ENCODE assay signal across 27 cellular contexts in the genomic region with DNA sequence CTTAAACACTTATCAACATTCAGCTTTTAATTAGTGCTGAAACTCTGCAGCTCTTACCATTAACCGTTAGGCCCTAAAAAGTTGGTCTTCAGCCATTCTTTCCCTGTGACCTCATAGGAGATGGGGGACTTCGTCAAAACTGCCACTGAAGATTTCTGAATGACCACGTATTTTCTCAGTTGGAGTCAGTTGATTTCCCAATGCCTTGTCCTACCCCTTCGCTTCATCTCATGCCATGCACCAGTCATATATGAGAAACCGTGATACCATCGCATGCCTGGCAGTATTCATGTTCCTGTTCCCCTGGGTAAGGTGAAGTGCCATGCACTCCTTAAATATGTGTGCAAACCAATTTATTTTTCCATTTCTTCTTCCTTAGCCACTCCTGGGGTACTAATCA.
"Had no signal": no experiment of that assay in that cellular context is flagged by ENCODE, and none has a peak within 500 bp of the region (broad histone marks: within the 10 kb centered on the region; RNA-seq: fewer than 3 reads in every experiment).

No MANE protein-coding gene starts in this region.

- H3K4me1 Mint-ChIP-seq: stimulated activated effector memory CD8-positive, alpha-beta T cell treated with anti-CD3 and anti-CD28 coated beads, Interleukin-12 subunit alpha, Interleukin-12 subunit beta, amount 100 ng/mL, for 72 hours; stimulated activated memory B cell treated with anti-CD40 and anti-IgM and Interleukin-4, amounts not matched to agents 10 μg/mL and 1 μg/mL and 100 μg/mL, for 72 hours; stimulated activated naive B cell treated with anti-CD40 and anti-IgM and Interleukin-4, amounts not matched to agents 10 μg/mL and 1 μg/mL and 100 μg/mL, for 72 hours; stimulated activated naive CD8-positive, alpha-beta T cell treated with anti-CD3 and anti-CD28 coated beads, Interleukin-15, amount 100 ng/mL, for 72 hours had no signal

- H3K4me1 ChIP-seq: stomach, suprapubic skin, testis, thyroid gland, tibial artery, tibial nerve, transverse colon, upper lobe of left lung, upper lobe of right lung, uterus, vagina had no signal

- ATAC-seq: stimulated activated effector memory CD8-positive, alpha-beta T cell treated with anti-CD3 and anti-CD28 coated beads, Interleukin-12 subunit alpha, Interleukin-12 subunit beta, amount 100 ng/mL, for 72 hours; stimulated activated memory B cell treated with anti-CD40 and anti-IgM and Interleukin-4, amounts not matched to agents 10 μg/mL and 1 μg/mL and 100 μg/mL, for 72 hours; stimulated activated naive B cell treated with anti-CD40 and anti-IgM and Interleukin-4, amounts not matched to agents 10 μg/mL and 1 μg/mL and 100 μg/mL, for 72 hours; stimulated activated naive CD8-positive, alpha-beta T cell treated with anti-CD3 and anti-CD28 coated beads, Interleukin-15, amount 100 ng/mL, for 72 hours; stimulated activated naive CD8-positive, alpha-beta T cell treated with anti-CD3 and anti-CD28 coated beads, Interleukin-15, Interleukin-2, amounts not matched to agents 100 U/mL and 50 U/mL, for 24 hours; upper lobe of right lung had no signal

- H3K27me3 ChIP-seq: stomach, testis, thyroid gland, tibial artery, tibial nerve, transverse colon, upper lobe of left lung, upper lobe of right lung, uterus, vagina had no signal

- H3K9me3 Mint-ChIP-seq: stimulated activated effector memory CD8-positive, alpha-beta T cell treated with anti-CD3 and anti-CD28 coated beads, Interleukin-12 subunit alpha, Interleukin-12 subunit beta, amount 100 ng/mL, for 72 hours; stimulated activated naive CD8-positive, alpha-beta T cell treated with anti-CD3 and anti-CD28 coated beads, Interleukin-15, amount 100 ng/mL, for 72 hours; stimulated activated naive CD8-positive, alpha-beta T cell treated with anti-CD3 and anti-CD28 coated beads, Interleukin-15, Interleukin-2, amounts not matched to agents 100 ng/mL and 50 ng/mL, for 24 hours; type B pancreatic cell had no signal

- DNase-seq: stimulated activated CD4-positive, alpha-beta T cell treated with anti-CD3 and anti-CD28 coated beads, Interleukin-2, amount 100 ng/mL, for 48 hours; stimulated activated CD4-positive, alpha-beta T cell treated with anti-CD3 and anti-CD28 coated beads, Interleukin-4, amount 100 ng/mL, for 1 hour; stimulated activated CD4-positive, alpha-beta T cell treated with anti-CD3 and anti-CD28 coated beads, Interleukin-4, amount 100 ng/mL, for 24 hours; stimulated activated CD4-positive, alpha-beta T cell treated with anti-CD3 and anti-CD28 coated beads, Interleukin-4, amount 100 ng/mL, for 4 hours; stimulated activated CD8-positive, alpha-beta memory T cell treated with anti-CD3 and anti-CD28 coated beads, Interleukin-4, amount 100 ng/mL, for 48 hours; stimulated activated naive B cell treated with anti-CD40 and anti-IgM and Interleukin-4, amounts not matched to agents 10 μg/mL and 1 μg/mL and 100 μg/mL, for 72 hours; stimulated activated naive CD4-positive, alpha-beta T cell; stimulated activated naive CD4-positive, alpha-beta T cell treated with Interleukin-2 at 50 U/mL for 16 hours; stimulated activated naive CD8-positive, alpha-beta T cell treated with anti-CD3 and anti-CD28 coated beads, Interleukin-15, amount 100 ng/mL, for 72 hours; stimulated activated naive CD8-positive, alpha-beta T cell treated with anti-CD3 and anti-CD28 coated beads, Interleukin-15, Interleukin-2, amounts not matched to agents 100 U/mL and 50 U/mL, for 24 hours; stomach; substantia nigra; testis; thyroid gland; tibial artery; transverse colon; upper lobe of left lung; upper lobe of right lung; uterus had no signal

- H3K9me3 ChIP-seq: stomach, suprapubic skin, testis, thoracic aorta, thyroid gland, tibial artery, tibial nerve, transverse colon, upper lobe of left lung, upper lobe of right lung, uterus, vagina had no signal

- H3K27ac ChIP-seq: stomach, suprapubic skin, testis, thoracic aorta, thyroid gland, tibial artery, tibial nerve, transverse colon, upper lobe of left lung, upper lobe of right lung, uterus, vagina had no signal

- H3K36me3 ChIP-seq: stomach, suprapubic skin, thoracic aorta, thyroid gland, tibial artery, tibial nerve, transverse colon, upper lobe of left lung, upper lobe of right lung, uterus, vagina had no signal

- H3K4me3 Mint-ChIP-seq: stimulated activated effector memory CD8-positive, alpha-beta T cell treated with anti-CD3 and anti-CD28 coated beads, Interleukin-12 subunit alpha, Interleukin-12 subunit beta, amount 100 ng/mL, for 72 hours; stimulated activated memory B cell treated with anti-CD40 and anti-IgM and Interleukin-4, amounts not matched to agents 10 μg/mL and 1 μg/mL and 100 μg/mL, for 72 hours; stimulated activated naive B cell treated with anti-CD40 and anti-IgM and Interleukin-4, amounts not matched to agents 10 μg/mL and 1 μg/mL and 100 μg/mL, for 72 hours; stimulated activated naive CD8-positive, alpha-beta T cell treated with anti-CD3 and anti-CD28 coated beads, Interleukin-15, amount 100 ng/mL, for 72 hours; stimulated activated naive CD8-positive, alpha-beta T cell treated with anti-CD3 and anti-CD28 coated beads, Interleukin-15, Interleukin-2, amounts not matched to agents 100 ng/mL and 50 ng/mL, for 24 hours; type B pancreatic cell had no signal

- H3K4me3 ChIP-seq: stomach, suprapubic skin, testis, thoracic aorta, thyroid gland, tibial artery, tibial nerve, transverse colon, upper lobe of left lung, upper lobe of right lung, uterus, vagina had no signal

- H3K27ac Mint-ChIP-seq: stimulated activated effector memory CD8-positive, alpha-beta T cell treated with anti-CD3 and anti-CD28 coated beads, Interleukin-12 subunit alpha, Interleukin-12 subunit beta, amount 100 ng/mL, for 72 hours; stimulated activated memory B cell treated with anti-CD40 and anti-IgM and Interleukin-4, amounts not matched to agents 10 μg/mL and 1 μg/mL and 100 μg/mL, for 72 hours; stimulated activated naive B cell treated with anti-CD40 and anti-IgM and Interleukin-4, amounts not matched to agents 10 μg/mL and 1 μg/mL and 100 μg/mL, for 72 hours; stimulated activated naive CD8-positive, alpha-beta T cell treated with anti-CD3 and anti-CD28 coated beads, Interleukin-15, amount 100 ng/mL, for 72 hours; stimulated activated naive CD8-positive, alpha-beta T cell treated with anti-CD3 and anti-CD28 coated beads, Interleukin-15, Interleukin-2, amounts not matched to agents 100 ng/mL and 50 ng/mL, for 24 hours; type B pancreatic cell had no signal

- H3K27me3 Mint-ChIP-seq: stimulated activated memory B cell treated with anti-CD40 and anti-IgM and Interleukin-4, amounts not matched to agents 10 μg/mL and 1 μg/mL and 100 μg/mL, for 72 hours had no signal

- H3K36me3 Mint-ChIP-seq: stimulated activated effector memory CD8-positive, alpha-beta T cell treated with anti-CD3 and anti-CD28 coated beads, Interleukin-12 subunit alpha, Interleukin-12 subunit beta, amount 100 ng/mL, for 72 hours; stimulated activated memory B cell treated with anti-CD40 and anti-IgM and Interleukin-4, amounts not matched to agents 10 μg/mL and 1 μg/mL and 100 μg/mL, for 72 hours; type B pancreatic cell had no signal
